13 cellular contexts compared by ENCODE assay signal in the genomic region with DNA sequence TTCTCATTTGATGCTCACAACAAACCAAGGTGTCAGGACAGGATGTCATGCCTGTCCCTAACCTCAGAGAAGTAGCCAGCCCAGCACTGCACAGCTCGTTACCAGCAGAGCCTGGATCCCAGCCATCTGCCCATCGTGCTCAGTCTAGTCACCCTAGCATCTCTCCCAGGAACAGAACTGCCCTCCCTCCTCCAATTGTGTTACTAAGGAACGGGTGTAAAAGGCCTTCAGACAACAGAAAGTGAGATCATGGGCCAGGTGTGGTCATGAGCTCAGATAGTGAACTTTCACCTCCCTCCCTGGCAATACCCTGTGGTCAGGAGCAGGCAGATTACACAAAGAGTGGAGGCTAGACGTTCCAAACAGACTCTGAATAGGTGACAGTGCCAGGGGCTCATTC.
DNase-seq lines count a peak whose midpoint lies in the region; ATAC-seq and TF ChIP-seq lines count a peak whose summit lies in the region.
"Had no signal": no experiment of that assay in that cellular context is flagged by ENCODE, and none has a peak within 500 bp of the region (broad histone marks: within the 10 kb centered on the region; RNA-seq: fewer than 3 reads in every experiment).

No MANE protein-coding gene starts in this region.

- H3K27me3 ChIP-seq in PC-3 (ENCODE audit: low read length), result no peaks in the 10 kb centered on the region
- H3K27me3 ChIP-seq: vagina had no signal

- POLR2A ChIA-PET in PC-3 (lab: Charles Lee; ENCODE audit: unreplicated experiment), result interaction anchor here (0.6 kb wide), 2 partner anchors 112 to 116 kb away, joined by 3 to 7 read pairs; partner anchors contain the start of gene PPP1CB

- no peaks in the 10 kb centered on the region for H3K79me2 ChIP-seq in PC-3 (ENCODE audit: low read length)

- peaks cover 37% of the 10 kb centered on the region for H3K4me1 Mint-ChIP-seq in stimulated activated naive CD8-positive, alpha-beta T cell treated with anti-CD3 and anti-CD28 coated beads, Interleukin-15, amount 100 ng/mL, for 72 hours
- H3K4me1 Mint-ChIP-seq: central memory CD8-positive, alpha-beta T cell had no signal

- H3K27ac ChIP-seq in PC-3 (ENCODE audit: low read length), result peak overlapping the region; percentile 88
- H3K27ac ChIP-seq: vagina had no signal

- no peak overlapping the region for H2AFZ ChIP-seq in PC-3 (ENCODE audit: low read length)

- H3K9ac ChIP-seq in PC-3 (ENCODE audit: low read length), result peak overlapping the region; percentile 62

- ATAC-seq in PC-3 (peak; percentile 23), HG02884 (IDR thresholded peaks at IDR 0.05; ENCODE audit: unreplicated experiment) (no peak), HG03196 (IDR thresholded peaks at IDR 0.05; ENCODE audit: unreplicated experiment) (no peak)
- peak; percentile 94 for ATAC-seq in stimulated activated naive CD8-positive, alpha-beta T cell treated with anti-CD3 and anti-CD28 coated beads, Interleukin-15, amount 100 ng/mL, for 72 hours

- no peak overlapping the region for H3K4me3 ChIP-seq in PC-3 (ENCODE audit: low read length)
- H3K4me3 ChIP-seq in fibroblast of mammary gland (ENCODE audit: control insufficient read depth, low read depth, low read length), result no peak overlapping the region
- H3K4me3 ChIP-seq: vagina had no signal

- BruUV-seq in PC-3 (replicated peaks; lab: Mats Ljungman, UMichigan), result no TSS peak

- no peaks in the 10 kb centered on the region for H3K9me3 ChIP-seq in PC-3 (ENCODE audit: low read length)
- H3K9me3 ChIP-seq: vagina had no signal

- H3K9me2 ChIP-seq in PC-3 (replicated peaks; ENCODE audit: low read length), result no peaks in the 10 kb centered on the region

- H4K20me1 ChIP-seq in PC-3 (ENCODE audit: low read length), result no peaks in the 10 kb centered on the region

- H3K4me1 ChIP-seq in PC-3 (ENCODE audit: insufficient read depth, low read length), result peaks cover 49% of the 10 kb centered on the region

- intact Hi-C loops in PC-3 (cut with micrococcal nuclease), result loop anchor here (5.0 kb wide), 1 partner anchor 77 kb away; no protein-coding TSS in a partner anchor

- H3K4me3 Mint-ChIP-seq in stimulated activated naive CD8-positive, alpha-beta T cell treated with anti-CD3 and anti-CD28 coated beads, Interleukin-15, amount 100 ng/mL, for 72 hours, result no peak overlapping the region
- H3K4me3 Mint-ChIP-seq: central memory CD8-positive, alpha-beta T cell had no signal

- no peak for TF ChIP-seq CTCF in PC-3 (conservative IDR thresholded peaks at IDR 0.05; ENCODE audit: low read depth, low read length)
- TF ChIP-seq CTCF in fibroblast of mammary gland (conservative IDR thresholded peaks at IDR 0.05; ENCODE audit: control insufficient read depth, insufficient read depth, low read depth, low read length), result no peak

- no peaks in the 10 kb centered on the region for H3K27me3 Mint-ChIP-seq in stimulated activated naive CD8-positive, alpha-beta T cell treated with anti-CD3 and anti-CD28 coated beads, Interleukin-15, amount 100 ng/mL, for 72 hours
- H3K27me3 Mint-ChIP-seq: central memory CD8-positive, alpha-beta T cell had no signal

- no peaks in the 10 kb centered on the region for H3K9me3 Mint-ChIP-seq in stimulated activated naive CD8-positive, alpha-beta T cell treated with anti-CD3 and anti-CD28 coated beads, Interleukin-15, amount 100 ng/mL, for 72 hours
- H3K9me3 Mint-ChIP-seq: central memory CD8-positive, alpha-beta T cell had no signal

- CTCF ChIA-PET in PC-3 (lab: Charles Lee), result interaction anchor here (0.5 to 1.2 kb wide), 2 partner anchors 18 to 933 kb away, joined by 4 to 11 read pairs; no protein-coding TSS in a partner anchor

- H3K27ac Mint-ChIP-seq in stimulated activated naive CD8-positive, alpha-beta T cell treated with anti-CD3 and anti-CD28 coated beads, Interleukin-15, amount 100 ng/mL, for 72 hours, result peak overlapping the region in 1 of 2 donors; percentile 4

- no peaks in the 10 kb centered on the region for H3K36me3 ChIP-seq in PC-3 (ENCODE audit: low read depth, low read length)
- H3K36me3 ChIP-seq: vagina had no signal

- no peaks in the 10 kb centered on the region for H3F3A ChIP-seq in PC-3 (ENCODE audit: low read length, unreplicated experiment)

- H3K4me2 ChIP-seq in PC-3 (ENCODE audit: low read length), result peak overlapping the region; percentile 53

- peak; percentile 11 for DNase-seq in NCI-H345 (lab: John Stamatoyannopoulos, UW)
- no peak for DNase-seq in NCI-H345 treated with DMSO at 0.1 percent for 48 hours (lab: John Stamatoyannopoulos, UW; ENCODE audit: unreplicated experiment)
- DNase-seq in PC-3, result peak; percentile 93
- DNase-seq in fibroblast of mammary gland (ENCODE audit: low read depth), result peak; percentile 54
- DNase-seq in stimulated activated naive CD8-positive, alpha-beta T cell treated with anti-CD3 and anti-CD28 coated beads, Interleukin-15, amount 100 ng/mL, for 72 hours, result peak in 1 of 2 donors; percentile 54
- no peak for DNase-seq in iPS-NIHi7 (ENCODE audit: extremely low spot score)
- DNase-seq: GOT3, head of caudate nucleus, NCI-H187 had no signal

Comparison
In these comparisons a context has a peak if more than half of its experiments do, and no peak if none do; other contexts are left out.
1. DNase-seq: peak in NCI-H345 (single experiment), PC-3 (single experiment) and fibroblast of mammary gland (single experiment); none in NCI-H345 treated with DMSO at 0.1 percent for 48 hours (single experiment) and iPS-NIHi7 (single experiment).
2. ATAC-seq: peak in PC-3 (single experiment) and stimulated activated naive CD8-positive, alpha-beta T cell treated with anti-CD3 and anti-CD28 coated beads, Interleukin-15, amount 100 ng/mL, for 72 hours (single experiment); none in HG02884 (single experiment) and HG03196 (single experiment).